22 cellular contexts compared by ENCODE assay signal in genomic region chr2:210584834-210585233, GRCh38. TPM values are rescaled to one million over a fixed set of nuclear protein-coding genes. Genes with fewer than 3 reads are reported as not detected.
A peak's percentile ranks its signal among the peaks of the same experiment; 100 is the strongest.
DNase-seq lines count a peak whose midpoint lies in the region; ATAC-seq, FAIRE-seq and TF ChIP-seq lines count a peak whose summit lies in the region.
"Had no signal": no experiment of that assay in that cellular context is flagged by ENCODE, and none has a peak within 500 bp of the region (broad histone marks: within the 10 kb centered on the region; RNA-seq: fewer than 3 reads in every experiment).

No MANE protein-coding gene starts in this region.

- H3K27ac ChIP-seq in SK-N-SH (ENCODE audit: low read depth in 2 of 2, low read length in 1 of 2) (no peak overlapping the region), Karpas-422 (ENCODE audit: low read length) (no peak overlapping the region), kidney (ENCODE audit: low read depth in 2 of 2, low read length in 2 of 2) (no peak overlapping the region)
- H3K27ac ChIP-seq: 22Rv1, left lung, suprapubic skin had no signal

- no peak for TF ChIP-seq RAD21 in SK-N-SH (IDR thresholded peaks at IDR 0.05; ENCODE audit: low read length)

- no peaks in the 10 kb centered on the region; a peak in 1 of 4 replicates for H3K4me1 ChIP-seq in SK-N-SH (ENCODE audit: control insufficient read depth in 1 of 2, insufficient read depth in 2 of 2, low read depth in 1 of 2, low read length in 1 of 2)
- H3K4me1 ChIP-seq in Karpas-422 (ENCODE audit: low read length) = no peaks in the 10 kb centered on the region
- H3K4me1 ChIP-seq in kidney (ENCODE audit: control insufficient read depth in 1 of 2, insufficient read depth in 1 of 2, low read depth in 1 of 2, low read length in 2 of 2) = no peaks in the 10 kb centered on the region
- H3K4me1 ChIP-seq: left lung, suprapubic skin had no signal

- H3K4me3 ChIP-seq in SK-N-SH (ENCODE audit: low read depth in 2 of 2, low read length in 1 of 2) (no peak overlapping the region), astrocyte of the cerebellum (ENCODE audit: low read depth, low read length) (no peak overlapping the region), Karpas-422 (ENCODE audit: low read length) (no peak overlapping the region), kidney (ENCODE audit: low read length in 2 of 2) (no peak overlapping the region)
- H3K4me3 ChIP-seq: GM12878, left lung, suprapubic skin had no signal

- H3K36me3 ChIP-seq in SK-N-SH (replicated peaks in 1 of 2; ENCODE audit: control insufficient read depth in 1 of 2, insufficient read depth in 2 of 2, low read length in 1 of 2) = no peaks in the 10 kb centered on the region
- H3K36me3 ChIP-seq in Karpas-422 (ENCODE audit: insufficient read depth, low read length) = no peaks in the 10 kb centered on the region
- no peaks in the 10 kb centered on the region for H3K36me3 ChIP-seq in kidney (ENCODE audit: control insufficient read depth in 1 of 2, insufficient read depth in 2 of 2, low read length in 2 of 2)
- H3K36me3 ChIP-seq: left lung, suprapubic skin had no signal

- intact Hi-C loops in kidney (cut with DNase I) = no loop called here

- no peak for ATAC-seq in SK-N-SH treated with all-trans-retinoic acid at 6 μM for 48 hours
- ATAC-seq in HG03521 (IDR thresholded peaks at IDR 0.05; ENCODE audit: unreplicated experiment) = no peak
- ATAC-seq: GM12878, left lung, T-helper 17 cell had no signal

- TF ChIP-seq CTCF in SK-N-SH (IDR thresholded peaks at IDR 0.05) = no peak
- TF ChIP-seq CTCF in astrocyte of the cerebellum (IDR thresholded peaks at IDR 0.05; ENCODE audit: low read depth, low read length, missing control alignments) = no peak
- no peak for TF ChIP-seq CTCF in kidney (IDR thresholded peaks at IDR 0.05; ENCODE audit: borderline replicate concordance, extremely low read depth, insufficient read depth)

- no peak overlapping the region for H3K4me2 ChIP-seq in SK-N-SH
- H3K4me2 ChIP-seq in Karpas-422 (ENCODE audit: low read depth, low read length, poor library complexity, severe bottlenecking) = no peak overlapping the region

- H3F3A ChIP-seq in SK-N-SH (replicated peaks; ENCODE audit: insufficient read depth) = no peaks in the 10 kb centered on the region

- no peaks in the 10 kb centered on the region for H3K79me2 ChIP-seq in SK-N-SH (ENCODE audit: insufficient read depth)
- no peaks in the 10 kb centered on the region for H3K79me2 ChIP-seq in Karpas-422 (ENCODE audit: low read length)

- DNase-seq in SK-N-SH (no peak), astrocyte of the cerebellum (ENCODE audit: low read depth) (peak; percentile 24), iris pigment epithelial cell (ENCODE audit: low read depth) (peak; percentile 40), smooth muscle cell of the brain vasculature (ENCODE audit: low read depth, low spot score) (peak; percentile 17), Karpas-422 (no peak), kidney (no peak)
- DNase-seq: activated CD4-positive, alpha-beta T cell treated with anti-CD3 and anti-CD28 coated beads for 1 hour; activated naive CD4-positive, alpha-beta T cell treated with anti-CD3 and anti-CD28 coated beads, Interleukin-2, amount 50 U/mL, for 16 hours; CD4-positive, CD25-positive, alpha-beta regulatory T cell; central memory CD4-positive, alpha-beta T cell; head of caudate nucleus; left lung; NCI-H1694 treated with DMSO at 0.1 percent for 48 hours; NCI-H774; stimulated activated CD4-positive, alpha-beta T cell treated with anti-CD3 and anti-CD28 coated beads, Interleukin-1b, Interleukin-23, amount 100 ng/mL, for 48 hours; T-helper 17 cell had no signal

- no peak for FAIRE-seq in kidney (lab: Jason Lieb, UNC)
- FAIRE-seq: endometrium, GM12878 had no signal

- POLR2A ChIA-PET in SK-N-SH (lab: Yijun Ruan, JAX) = no interaction called here

- H3K9me3 ChIP-seq in SK-N-SH = no peaks in the 10 kb centered on the region
- no peaks in the 10 kb centered on the region for H3K9me3 ChIP-seq in Karpas-422 (ENCODE audit: low read length)
- no peaks in the 10 kb centered on the region for H3K9me3 ChIP-seq in kidney (ENCODE audit: control insufficient read depth in 1 of 2, low read length in 2 of 2)
- H3K9me3 ChIP-seq: left lung, suprapubic skin had no signal

- WGBS in SK-N-SH (ENCODE audit: low lambda C conversion rate) = 71% methylated on average over 2 of the region's 2 CpGs

- no peaks in the 10 kb centered on the region for H3K9me2 ChIP-seq in SK-N-SH
- 0 out of 2 replicates have a peak, but pooled peaks cover 2% of the 10 kb centered on the region for H3K9me2 ChIP-seq in Karpas-422 (replicated peaks; ENCODE audit: insufficient read depth, low read length)

- H4K20me1 ChIP-seq in SK-N-SH (ENCODE audit: insufficient read depth) (no peaks in the 10 kb centered on the region), Karpas-422 (ENCODE audit: insufficient read depth, low read depth, low read length) (no peaks in the 10 kb centered on the region)

- CTCF ChIA-PET in SK-N-SH (lab: Yijun Ruan, JAX) = interaction anchor here (0.9 to 1.3 kb wide), 2 partner anchors 19 to 82 kb away, joined by 3 to 5 read pairs; no protein-coding TSS in a partner anchor

- no peaks in the 10 kb centered on the region for H3K27me3 ChIP-seq in SK-N-SH (ENCODE audit: insufficient read depth)
- no peaks in the 10 kb centered on the region for H3K27me3 ChIP-seq in Karpas-422 (ENCODE audit: low read length)
- H3K27me3 ChIP-seq: left lung, suprapubic skin had no signal

- H3K9ac ChIP-seq in SK-N-SH (no peak overlapping the region), Karpas-422 (ENCODE audit: low read length) (no peak overlapping the region), kidney (ENCODE audit: low read length in 2 of 2) (no peak overlapping the region)

- in situ Hi-C loops in astrocyte of the cerebellum (cut with HindIII; ENCODE audit: low sequenced_read_pairs) = no loop called here

- H2AFZ ChIP-seq in SK-N-SH (ENCODE audit: low read depth) (no peak overlapping the region), Karpas-422 (ENCODE audit: low read length) (no peak overlapping the region)

- TF ChIP-seq EP300 in SK-N-SH (IDR thresholded peaks at IDR 0.05; ENCODE audit: borderline replicate concordance in 1 of 2, low read depth in 1 of 2, low read length in 1 of 2) = no peak

TF ChIP-seq in SK-N-SH, 30 proteins besides CTCF, POLR2A, EP300 and RAD21:
- TF ChIP-seq SIN3A (IDR thresholded peaks at IDR 0.05; ENCODE audit: borderline replicate concordance, low read depth, low read length) = no peak
- no peak for TF ChIP-seq NRF1 (IDR thresholded peaks at IDR 0.05; ENCODE audit: low read depth, low read length)
- peak; percentile 28; the same call in 1 of the 2 replicates for TF ChIP-seq JUND (IDR thresholded peaks at IDR 0.05)
- TF ChIP-seq FOSL2 (IDR thresholded peaks at IDR 0.05; ENCODE audit: borderline replicate concordance, low read depth) = peak; percentile 15; the same call in 1 of the 2 replicates
- TF ChIP-seq NFIC (IDR thresholded peaks at IDR 0.05; ENCODE audit: borderline replicate concordance) = no peak
- no peak for TF ChIP-seq POLR2AphosphoS5 (IDR thresholded peaks at IDR 0.05; ENCODE audit: low read depth, low read length)

TF ChIP-seq in SK-N-SH treated with all-trans-retinoic acid at 6 μM for 48 hours, 23 proteins besides CTCF, POLR2A, EP300 and RAD21:
- TF ChIP-seq, protein P1, sequence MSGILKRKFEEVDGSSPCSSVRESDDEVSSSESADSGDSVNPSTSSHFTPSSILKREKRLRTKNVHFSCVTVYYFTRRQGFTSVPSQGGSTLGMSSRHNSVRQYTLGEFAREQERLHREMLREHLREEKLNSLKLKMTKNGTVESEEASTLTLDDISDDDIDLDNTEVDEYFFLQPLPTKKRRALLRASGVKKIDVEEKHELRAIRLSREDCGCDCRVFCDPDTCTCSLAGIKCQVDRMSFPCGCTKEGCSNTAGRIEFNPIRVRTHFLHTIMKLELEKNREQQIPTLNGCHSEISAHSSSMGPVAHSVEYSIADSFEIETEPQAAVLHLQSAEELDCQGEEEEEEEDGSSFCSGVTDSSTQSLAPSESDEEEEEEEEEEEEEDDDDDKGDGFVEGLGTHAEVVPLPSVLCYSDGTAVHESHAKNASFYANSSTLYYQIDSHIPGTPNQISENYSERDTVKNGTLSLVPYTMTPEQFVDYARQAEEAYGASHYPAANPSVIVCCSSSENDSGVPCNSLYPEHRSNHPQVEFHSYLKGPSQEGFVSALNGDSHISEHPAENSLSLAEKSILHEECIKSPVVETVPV (CRISPR knock-in tag; IDR thresholded peaks at IDR 0.05) = no peak
TF ChIP-seq in SK-N-SH treated with all-trans-retinoic acid at 6 μM for 48 hours: peak in this region for 0.

RNA-seq across cellular contexts. Expression of gene CPS1, which starts 28.4 kb away (rescaled TPM):
- polyA plus RNA-seq in SK-N-SH (2012; rRNA removed) = 9.2 and 13.5 TPM in 2 replicates
- polyA plus RNA-seq in SK-N-SH (2012; cell fraction: cytosol; rRNA removed) = 8.2 and 10.2 TPM in 2 replicates
- 6.4 and 18.9 TPM in 2 replicates for polyA plus RNA-seq in SK-N-SH (2012; cell fraction: nucleus; rRNA removed)
- total RNA-seq in Karpas-422 (2014; rRNA removed; shearing (Covaris generic); ENCODE audit: low replicate concordance) = 2.8 and 5.0 TPM in 2 replicates
- 6.7 TPM for total RNA-seq in kidney
- polyA plus RNA-seq in kidney (ENCODE audit: insufficient read depth, low read depth, low replicate concordance) = 6.7 TPM
- polyA plus RNA-seq: CD4-positive, CD25-positive, alpha-beta regulatory T cell had no signal

Comparison
In these comparisons a context has a peak if more than half of its experiments do, and no peak if none do; other contexts are left out.
1. DNase-seq: peak in astrocyte of the cerebellum (single experiment), iris pigment epithelial cell (single experiment) and smooth muscle cell of the brain vasculature (single experiment); none in SK-N-SH (single experiment), Karpas-422 (single experiment) and kidney (single experiment).